ENCODE assay signal across 8 cellular contexts in genomic region chr10:71771821-71772617, GRCh38. TPM values are rescaled to one million over a fixed set of nuclear protein-coding genes. Genes with fewer than 3 reads are reported as not detected.
A peak's percentile ranks its signal among the peaks of the same experiment; 100 is the strongest.
DNase-seq lines count a peak whose midpoint lies in the region; TF ChIP-seq lines count a peak whose summit lies in the region.

No MANE protein-coding gene starts in this region.

- TF ChIP-seq CTCF in Peyer's patch (IDR thresholded peaks at IDR 0.05), result no peak
- no peak for TF ChIP-seq CTCF in brain microvascular endothelial cell (IDR thresholded peaks at IDR 0.05; ENCODE audit: low read depth, low read length, missing control alignments)
- TF ChIP-seq CTCF in lower leg skin (IDR thresholded peaks at IDR 0.05), result no peak

- in situ Hi-C loops in brain microvascular endothelial cell (cut with HindIII; ENCODE audit: low pct_ligation_motif_present, low sequenced_read_pairs), result no loop called here

- no peaks in the 10 kb centered on the region for H3K27me3 ChIP-seq in CD8-positive, alpha-beta memory T cell (ENCODE audit: insufficient read depth, low read length, poor library complexity, severe bottlenecking)
- H3K27me3 ChIP-seq in Peyer's patch, result no peaks in the 10 kb centered on the region
- H3K27me3 ChIP-seq in brain microvascular endothelial cell (replicated peaks), result no peaks in the 10 kb centered on the region

- intact Hi-C loops in lower leg skin (cut with DNase I; ENCODE audit: low total_unique reads), result loop anchor here (10.0 kb wide), 1 partner anchor 47 kb away; no protein-coding TSS in a partner anchor

- H3K27ac ChIP-seq in CD8-positive, alpha-beta memory T cell (ENCODE audit: low read depth, low read length), result peak overlapping the region; percentile 80
- H3K27ac ChIP-seq in Peyer's patch (peak overlapping the region; percentile 84 to 99 (median 90)), brain microvascular endothelial cell (no peak overlapping the region), substantia nigra (ENCODE audit: low read depth, low read length, poor library complexity, severe bottlenecking) (peak overlapping the region; percentile 85)

- TF ChIP-seq POLR2A in Peyer's patch (IDR thresholded peaks at IDR 0.05) (peak in 1 of 2 donors; percentile 50), lower leg skin (IDR thresholded peaks at IDR 0.05) (no peak)

- POLR2A ChIA-PET in CD8-positive, alpha-beta memory T cell (lab: Charles Lee), result interaction anchor here (0.8 to 4.6 kb wide), 10 partner anchors 16 to 79 kb away, joined by 3 to 42 read pairs (median 6); partner anchors contain the start of gene PSAP

- peak overlapping the region; percentile 90 to 98 (median 94) for H3K27ac Mint-ChIP-seq in CD8-positive, alpha-beta memory T cell

- peak in 2 of 5 donors; percentile 40 to 55 for DNase-seq in CD8-positive, alpha-beta memory T cell
- DNase-seq in Peyer's patch (peak in 1 of 3 donors; percentile 57), brain microvascular endothelial cell (peak; percentile 43), lower leg skin (ENCODE audit: low spot score in 2 of 2) (peak; percentile 72 to 94), substantia nigra (lab: John Stamatoyannopoulos, UW) (peak in 5 of 49 donors; percentile 30 to 40 (median 33)), NCI-H524 (lab: John Stamatoyannopoulos, UW) (no peak), NCI-H2029 treated with DMSO at 0.1 percent for 48 hours (lab: John Stamatoyannopoulos, UW) (no peak), NCI-H146 (lab: John Stamatoyannopoulos, UW) (no peak)

- H3K36me3 Mint-ChIP-seq in CD8-positive, alpha-beta memory T cell, result peaks cover 0 to 42% (median 8%) of the 10 kb centered on the region in 3 donors

- CTCF ChIA-PET in CD8-positive, alpha-beta memory T cell (lab: Charles Lee), result interaction anchor here (1.7 to 8.0 kb wide), 14 partner anchors 8 to 76 kb away, joined by 5 to 122 read pairs (median 28); no protein-coding TSS in a partner anchor

- no peaks in the 10 kb centered on the region for H3K9me3 ChIP-seq in CD8-positive, alpha-beta memory T cell (ENCODE audit: low read length)
- no peaks in the 10 kb centered on the region for H3K9me3 ChIP-seq in Peyer's patch

- H3K27me3 Mint-ChIP-seq in CD8-positive, alpha-beta memory T cell, result no peaks in the 10 kb centered on the region

- H3K9me3 Mint-ChIP-seq in CD8-positive, alpha-beta memory T cell, result peaks cover 0 to 2% (median 0%) of the 10 kb centered on the region in 5 donors

- H3K36me3 ChIP-seq in CD8-positive, alpha-beta memory T cell (ENCODE audit: insufficient read depth, low read length), result peaks cover 8% of the 10 kb centered on the region
- H3K36me3 ChIP-seq in Peyer's patch (no peaks in the 10 kb centered on the region), brain microvascular endothelial cell (replicated peaks) (no peaks in the 10 kb centered on the region)

- H3K4me3 ChIP-seq in CD8-positive, alpha-beta memory T cell (ENCODE audit: low read length), result peak overlapping the region; percentile 94
- H3K4me3 ChIP-seq in Peyer's patch, result peak overlapping the region; percentile 70 to 92 (median 79)
- no peak overlapping the region for H3K4me3 ChIP-seq in brain microvascular endothelial cell (ENCODE audit: low read depth, low read length)
- H3K4me3 ChIP-seq in lower leg skin (ENCODE audit: low read depth, poor library complexity, severe bottlenecking), result peak overlapping the region; percentile 61

- WGBS in lower leg skin, 2 donors, result 0 to 13% methylated on average over 2 of the region's 2 CpGs

- peak overlapping the region; percentile 79 to 98 (median 92) for H3K4me3 Mint-ChIP-seq in CD8-positive, alpha-beta memory T cell

- peaks cover 76 to 88% (median 83%) of the 10 kb centered on the region in 3 donors for H3K4me1 Mint-ChIP-seq in CD8-positive, alpha-beta memory T cell

- H3K4me1 ChIP-seq in CD8-positive, alpha-beta memory T cell (ENCODE audit: insufficient read depth, low read length), result peaks cover 81% of the 10 kb centered on the region
- peaks cover 8 to 73% (median 65%) of the 10 kb centered on the region in 4 donors for H3K4me1 ChIP-seq in Peyer's patch

RNA-seq across cellular contexts. Expression of gene VSIR, which starts 1.3 kb away (rescaled TPM):
- total RNA-seq in CD8-positive, alpha-beta memory T cell, result 10 to 100 TPM; 59.6 to 61.4 TPM
- polyA plus RNA-seq in CD8-positive, alpha-beta memory T cell, result 349 TPM
- 100 to 1,000 TPM in 3 of 4 donors, 10 to 100 TPM in 1; 38.0 to 169 (median 127) TPM for total RNA-seq in Peyer's patch
- total RNA-seq in lower leg skin, result 10 to 100 TPM; 14.5 to 56.5 (median 23.2) TPM

RNA-seq across cellular contexts. Expression of gene C10orf105, which starts 52.4 kb away (rescaled TPM):
- under 1 TPM; 0.04 to 0.11 TPM for total RNA-seq in CD8-positive, alpha-beta memory T cell
- 0.23 TPM for polyA plus RNA-seq in CD8-positive, alpha-beta memory T cell
- under 1 TPM in 1 of 4 donors, not detected in 3; 0.27 TPM for total RNA-seq in Peyer's patch
- total RNA-seq in lower leg skin, result under 1 TPM; 0.06 to 0.27 (median 0.14) TPM

Comparison
In these comparisons a context has a peak if more than half of its experiments do, and no peak if none do; other contexts are left out.
1. DNase-seq: peak in brain microvascular endothelial cell (single experiment) and lower leg skin (2 of 2); none in NCI-H524 (0 of 2), NCI-H2029 treated with DMSO at 0.1 percent for 48 hours (single experiment) and NCI-H146 (single experiment).